In genomic region chr3:169286214-169286613, GRCh38 we compare ENCODE assay signal across 20 cellular contexts.
DNase-seq lines count a peak whose midpoint lies in the region; ATAC-seq and TF ChIP-seq lines count a peak whose summit lies in the region.
"Had no signal": no experiment of that assay in that cellular context is flagged by ENCODE, and none has a peak within 500 bp of the region (broad histone marks: within the 10 kb centered on the region; RNA-seq: fewer than 3 reads in every experiment).

No MANE protein-coding gene starts in this region.

- peak overlapping the region; percentile 65 for H3K27ac ChIP-seq in HEK293 (ENCODE audit: extremely low read depth, low read depth, low read length)
- H3K27ac ChIP-seq in neural progenitor cell = no peak overlapping the region
- H3K27ac ChIP-seq in esophagus muscularis mucosa (replicated peaks in 1 of 4) = no peak overlapping the region
- H3K27ac ChIP-seq: ascending aorta, KMS-11, Peyer's patch, prostate gland had no signal

- DNase-seq in NCI-H2107 treated with DMSO at 0.1 percent for 48 hours (lab: John Stamatoyannopoulos, UW; ENCODE audit: unreplicated experiment) (peak; percentile 98), epithelial cell of esophagus (ENCODE audit: low read depth) (peak; percentile 54), neural progenitor cell (ENCODE audit: low spot score) (no peak), esophagus muscularis mucosa (ENCODE audit: extremely low spot score) (no peak)
- DNase-seq: activated CD4-positive, CD25-positive, alpha-beta regulatory T cell; activated gamma-delta T cell treated with Interleukin-2 at 50 U/mL for 16 hours; DND-41; naive B cell; NCI-H1436; NCI-H446; Peyer's patch; T-helper 1 cell had no signal

- peaks cover 40% of the 10 kb centered on the region for H3K4me1 Mint-ChIP-seq in neural progenitor cell
- H3K4me1 Mint-ChIP-seq: B cell, naive B cell had no signal

- H3K79me2 ChIP-seq in neural progenitor cell (ENCODE audit: low read depth) = no peaks in the 10 kb centered on the region

- no peaks in the 10 kb centered on the region for H3K9me3 Mint-ChIP-seq in neural progenitor cell
- H3K9me3 Mint-ChIP-seq: naive B cell had no signal

- H3K36me3 ChIP-seq in HEK293 (ENCODE audit: control insufficient read depth in 2 of 2, insufficient read depth in 1 of 2, low read length in 2 of 2) (no peaks in the 10 kb centered on the region), neural progenitor cell (no peaks in the 10 kb centered on the region), esophagus muscularis mucosa (no peaks in the 10 kb centered on the region)
- H3K36me3 ChIP-seq: ascending aorta, Peyer's patch, prostate gland had no signal

- TF ChIP-seq CTCF in HEK293 (tag by site-specific recombination; IDR thresholded peaks at IDR 0.05) (no peak), epithelial cell of esophagus (IDR thresholded peaks at IDR 0.05; ENCODE audit: insufficient read depth, low read depth, low read length, missing control alignments) (no peak), neural progenitor cell (IDR thresholded peaks at IDR 0.05) (no peak), esophagus muscularis mucosa (IDR thresholded peaks at IDR 0.05) (no peak)

- H3K4me2 ChIP-seq in neural progenitor cell = peak overlapping the region; percentile 24
- H3K4me2 ChIP-seq: KMS-11 had no signal

- TF ChIP-seq POLR2A in esophagus muscularis mucosa (IDR thresholded peaks at IDR 0.05; ENCODE audit: low read depth) = no peak

- no peaks in the 10 kb centered on the region for H3K36me3 Mint-ChIP-seq in neural progenitor cell
- H3K36me3 Mint-ChIP-seq: naive B cell had no signal

- H3K9me3 ChIP-seq in HEK293 (ENCODE audit: control insufficient read depth, insufficient read depth, low read depth, low read length) (no peaks in the 10 kb centered on the region), neural progenitor cell (ENCODE audit: low read depth) (no peaks in the 10 kb centered on the region), esophagus muscularis mucosa (no peaks in the 10 kb centered on the region)
- H3K9me3 ChIP-seq: ascending aorta, Peyer's patch, prostate gland had no signal

- H3K27me3 ChIP-seq in neural progenitor cell (no peaks in the 10 kb centered on the region), esophagus muscularis mucosa (no peaks in the 10 kb centered on the region)
- H3K27me3 ChIP-seq: ascending aorta, Peyer's patch had no signal

- H3K4me1 ChIP-seq in HEK293 (ENCODE audit: control insufficient read depth, insufficient read depth, low read length) (peaks cover 24% of the 10 kb centered on the region), neural progenitor cell (peaks cover 59% of the 10 kb centered on the region), esophagus muscularis mucosa (no peaks in the 10 kb centered on the region)
- H3K4me1 ChIP-seq: ascending aorta, Peyer's patch, prostate gland had no signal

- H3K4me3 ChIP-seq in HEK293 (ENCODE audit: low read depth, low read length) (no peak overlapping the region), epithelial cell of esophagus (ENCODE audit: low read length) (no peak overlapping the region), neural progenitor cell (no peak overlapping the region), esophagus muscularis mucosa (no peak overlapping the region)
- H3K4me3 ChIP-seq: ascending aorta, Peyer's patch, prostate gland had no signal

- TF ChIP-seq EP300 in esophagus muscularis mucosa (IDR thresholded peaks at IDR 0.05) = no peak

- H3K9ac ChIP-seq in neural progenitor cell = no peak overlapping the region
- H3K9ac ChIP-seq: KMS-11 had no signal

- H3K27ac Mint-ChIP-seq in neural progenitor cell = peak overlapping the region; percentile 48
- H3K27ac Mint-ChIP-seq: B cell, naive B cell had no signal

- H4K20me1 ChIP-seq in neural progenitor cell (ENCODE audit: low read depth) = no peaks in the 10 kb centered on the region

- intact Hi-C loops in esophagus muscularis mucosa (cut with DNase I) = no loop called here

- H3K4me3 Mint-ChIP-seq in neural progenitor cell = no peak overlapping the region
- H3K4me3 Mint-ChIP-seq: B cell, naive B cell had no signal

- WGBS in esophagus muscularis mucosa = 58% methylated on average over 3 of the region's 3 CpGs

- CTCF ChIA-PET in HEK293 (lab: Yijun Ruan, JAX) = interaction anchor here (0.5 to 1.3 kb wide), 3 partner anchors 153 to 1237 kb away, joined by 3 read pairs; no protein-coding TSS in a partner anchor

- POLR2A ChIA-PET in HEK293 (lab: Yijun Ruan, JAX) = no interaction called here

- H3K27me3 Mint-ChIP-seq in neural progenitor cell (ENCODE audit: insufficient read depth, low read depth) = peaks cover 3% of the 10 kb centered on the region
- H3K27me3 Mint-ChIP-seq: B cell had no signal

- H3F3A ChIP-seq in neural progenitor cell (ENCODE audit: low read depth) = peaks cover 15% of the 10 kb centered on the region

- H2AFZ ChIP-seq in neural progenitor cell (replicated peaks) = peak overlapping the region; percentile 52

- ATAC-seq in GM18502 (IDR thresholded peaks at IDR 0.05; ENCODE audit: poor library complexity, unreplicated experiment) (no peak), GM18520 (IDR thresholded peaks at IDR 0.05; ENCODE audit: unreplicated experiment) (no peak)
- ATAC-seq: esophagus mucosa had no signal

TF ChIP-seq in HEK293, 187 proteins besides CTCF, POLR2A, EP300 and RAD21:
- TF ChIP-seq ZNF341 (tag by site-specific recombination; IDR thresholded peaks at IDR 0.05; ENCODE audit: low read depth) = no peak
- no peak for TF ChIP-seq ZNF791 (tag by site-specific recombination; IDR thresholded peaks at IDR 0.05)
- TF ChIP-seq ZNF416 (tag by site-specific recombination; IDR thresholded peaks at IDR 0.05) = no peak
- no peak for TF ChIP-seq ZNF792 (tag by site-specific recombination; IDR thresholded peaks at IDR 0.05)
- TF ChIP-seq KLF7 (tag by site-specific recombination; IDR thresholded peaks at IDR 0.05; ENCODE audit: borderline replicate concordance) = no peak
- no peak for TF ChIP-seq GLI4 (tag by site-specific recombination; IDR thresholded peaks at IDR 0.05)
- no peak for TF ChIP-seq ZFP41 (tag by site-specific recombination; IDR thresholded peaks at IDR 0.05; ENCODE audit: borderline replicate concordance)
- TF ChIP-seq ZNF596 (tag by site-specific recombination; IDR thresholded peaks at IDR 0.05) = no peak
- TF ChIP-seq ZNF600 (tag by site-specific recombination; IDR thresholded peaks at IDR 0.05) = no peak
- no peak for TF ChIP-seq KLF9 (tag by site-specific recombination; IDR thresholded peaks at IDR 0.05; ENCODE audit: low read depth)
- TF ChIP-seq ZNF701 (tag by site-specific recombination; IDR thresholded peaks at IDR 0.05) = no peak
- TF ChIP-seq ZNF629 (tag by site-specific recombination; IDR thresholded peaks at IDR 0.05) = no peak
- TF ChIP-seq GLIS2 (tag by site-specific recombination; IDR thresholded peaks at IDR 0.05) = no peak
- no peak for TF ChIP-seq ZIC2 (tag by site-specific recombination; IDR thresholded peaks at IDR 0.05)
- TF ChIP-seq ZNF175 (tag by site-specific recombination; IDR thresholded peaks at IDR 0.05) = no peak
- TF ChIP-seq IKZF3 (tag by site-specific recombination; IDR thresholded peaks at IDR 0.05) = no peak
- no peak for TF ChIP-seq ZNF24 (tag by site-specific recombination; IDR thresholded peaks at IDR 0.05)
TF ChIP-seq in HEK293: peak in this region for 0.

Comparison
In these comparisons a context has a peak if more than half of its experiments do, and no peak if none do; other contexts are left out.
1. DNase-seq: peak in NCI-H2107 treated with DMSO at 0.1 percent for 48 hours (single experiment) and epithelial cell of esophagus (single experiment); none in neural progenitor cell (single experiment) and esophagus muscularis mucosa (single experiment).